In genomic region chr4:88017516-88018302, GRCh38 we compare ENCODE assay signal across 11 cellular contexts. TPM values are rescaled to one million over a fixed set of nuclear protein-coding genes. Genes with fewer than 3 reads are reported as not detected.
DNase-seq lines count a peak whose midpoint lies in the region; ATAC-seq and TF ChIP-seq lines count a peak whose summit lies in the region.
"Had no signal": no experiment of that assay in that cellular context is flagged by ENCODE, and none has a peak within 500 bp of the region (broad histone marks: within the 10 kb centered on the region; RNA-seq: fewer than 3 reads in every experiment).

No MANE protein-coding gene starts in this region.

- H4K20me1 ChIP-seq in H9 (ENCODE audit: control insufficient read depth, insufficient read depth, insufficient read length) (no peaks in the 10 kb centered on the region), hepatocyte (ENCODE audit: insufficient read depth, poor library complexity, severe bottlenecking) (no peaks in the 10 kb centered on the region), smooth muscle cell (ENCODE audit: low read depth) (peaks cover 34% of the 10 kb centered on the region)

- no peak overlapping the region for H2BK5ac ChIP-seq in H9 (ENCODE audit: insufficient read length, low read length)

- H2BK20ac ChIP-seq in H9 (ENCODE audit: low read depth, low read length, poor library complexity, severe bottlenecking) = no peak overlapping the region

- H3K79me1 ChIP-seq in H9 (ENCODE audit: insufficient read depth, low read depth, low read length, poor library complexity, severe bottlenecking) = peaks cover 6% of the 10 kb centered on the region

- no peak overlapping the region for H3K14ac ChIP-seq in H9 (ENCODE audit: insufficient read depth, low read length)

- H3K27ac Mint-ChIP-seq in H9 = peak overlapping the region in 1 of 3 experiments; percentile 85; a peak in 2 of 7 replicates
- H3K27ac Mint-ChIP-seq: dendritic cell treated with granulocyte-macrophage colony-stimulating factor and Interleukin-4, amounts not matched to agents 40 ng/mL and 50 ng/mL, for 4 days had no signal

- H3K27me3 Mint-ChIP-seq in H9 (ENCODE audit: low read depth) = no peaks in the 10 kb centered on the region
- H3K27me3 Mint-ChIP-seq: dendritic cell treated with granulocyte-macrophage colony-stimulating factor and Interleukin-4, amounts not matched to agents 40 ng/mL and 50 ng/mL, for 4 days had no signal

- H3K4me1 ChIP-seq in H9 (ENCODE audit: insufficient read depth, low read length) (no peaks in the 10 kb centered on the region), hepatocyte (ENCODE audit: insufficient read depth) (peaks cover 11% of the 10 kb centered on the region), smooth muscle cell (ENCODE audit: low read depth) (peaks cover 11% of the 10 kb centered on the region)

- H2BK12ac ChIP-seq in H9 (ENCODE audit: insufficient read length, low read depth, low read length) = no peak overlapping the region

- no peak overlapping the region for H2BK15ac ChIP-seq in H9 (ENCODE audit: low read depth, low read length)

- ATAC-seq in GM19035 (IDR thresholded peaks at IDR 0.05; ENCODE audit: unreplicated experiment) = no peak
- ATAC-seq in HG02970 (IDR thresholded peaks at IDR 0.05; ENCODE audit: low FRiP score, unreplicated experiment) = no peak

- H3K18ac ChIP-seq in H9 (ENCODE audit: insufficient read length, low read depth, low read length) = no peak overlapping the region

- H3K27me3 ChIP-seq in H9 (ENCODE audit: insufficient read depth, low read length) (no peaks in the 10 kb centered on the region), hepatocyte (no peaks in the 10 kb centered on the region), smooth muscle cell (ENCODE audit: low read depth) (no peaks in the 10 kb centered on the region)

- H3K27ac ChIP-seq in H9 (ENCODE audit: insufficient read length, low read depth, low read length) (no peak overlapping the region), hepatocyte (peak overlapping the region; percentile 84), smooth muscle cell (ENCODE audit: low read depth) (peak overlapping the region; percentile 97)

- H3K9me3 ChIP-seq in H9 (ENCODE audit: control insufficient read depth, low read depth, low read length) = no peaks in the 10 kb centered on the region
- H3K9me3 ChIP-seq in hepatocyte (ENCODE audit: low read depth) = no peaks in the 10 kb centered on the region
- no peaks in the 10 kb centered on the region for H3K9me3 ChIP-seq in smooth muscle cell (replicated peaks; ENCODE audit: low read depth)

- H3K9me2 ChIP-seq in hepatocyte (replicated peaks; ENCODE audit: insufficient read depth) = no peaks in the 10 kb centered on the region

- DNase-seq in H9 = no peak
- peak; percentile 59 for DNase-seq in brain pericyte (ENCODE audit: low read depth, low spot score)
- DNase-seq in hepatocyte (ENCODE audit: low spot score) = peak; percentile 56
- no peak for DNase-seq in smooth muscle cell (lab: John Stamatoyannopoulos, UW; ENCODE audit: unreplicated experiment)
- DNase-seq in stimulated activated naive CD4-positive, alpha-beta T cell treated with Interleukin-2 at 50 U/mL for 16 hours (lab: John Stamatoyannopoulos, UW) = no peak
- DNase-seq in cerebellum (ENCODE audit: low spot score) = no peak
- DNase-seq: NCI-H187; stimulated activated CD4-positive, alpha-beta T cell treated with anti-CD3 and anti-CD28 coated beads, Interleukin-15, amount 100 ng/mL, for 24 hours had no signal

- no peak overlapping the region for H3T11ph ChIP-seq in H9 (ENCODE audit: low read length)

- H3K4me2 ChIP-seq in H9 (ENCODE audit: insufficient read depth, insufficient read length, low read length) (no peak overlapping the region), hepatocyte (peak overlapping the region; percentile 6), smooth muscle cell (peak overlapping the region; percentile 72)

- no peak overlapping the region for H4K5ac ChIP-seq in H9 (ENCODE audit: insufficient read length, low read depth, low read length)

- no peak overlapping the region for H3K4ac ChIP-seq in H9 (ENCODE audit: low read depth, low read length)

- H3K4me1 Mint-ChIP-seq in H9 = peaks cover 28 to 30% of the 10 kb centered on the region in 2 experiments

- no peak overlapping the region for H4K8ac ChIP-seq in H9 (replicated peaks; ENCODE audit: insufficient read length, low read depth, low read length)

- H3K9ac ChIP-seq in H9 (ENCODE audit: extremely low read depth, insufficient read length, low read length) = no peak overlapping the region
- H3K9ac ChIP-seq in smooth muscle cell (ENCODE audit: low read depth) = peak overlapping the region; percentile 76

- H3K79me2 ChIP-seq in H9 (ENCODE audit: insufficient read depth, low read length) (peaks cover 18% of the 10 kb centered on the region; the same call in 1 of the 2 replicates), hepatocyte (peaks cover 72% of the 10 kb centered on the region), smooth muscle cell (ENCODE audit: low read depth) (peaks cover 64% of the 10 kb centered on the region)

- no peak overlapping the region for H2AK5ac ChIP-seq in H9 (ENCODE audit: insufficient read length, low read length)

- H4K91ac ChIP-seq in H9 (ENCODE audit: insufficient read length, low read depth, low read length) = no peak overlapping the region

- H3K4me3 ChIP-seq in hepatocyte = no peak overlapping the region
- H3K4me3 ChIP-seq in smooth muscle cell = no peak overlapping the region

- H3K23ac ChIP-seq in H9 (ENCODE audit: insufficient read length, low read depth, low read length) = peak overlapping the region; percentile 72

- no peak overlapping the region for H2BK120ac ChIP-seq in H9 (ENCODE audit: low read depth, low read length, poor library complexity, severe bottlenecking)

- H3K23me2 ChIP-seq in H9 (ENCODE audit: insufficient read length, low read depth, low read length, poor library complexity, severe bottlenecking) = no peaks in the 10 kb centered on the region

- H3K36me3 Mint-ChIP-seq in H9 (ENCODE audit: insufficient read depth in 1 of 3, low read depth in 3 of 3) = peaks cover 16 to 37% (median 29%) of the 10 kb centered on the region in 3 experiments

- no peaks in the 10 kb centered on the region for H3K9me3 Mint-ChIP-seq in H9
- H3K9me3 Mint-ChIP-seq: dendritic cell treated with granulocyte-macrophage colony-stimulating factor and Interleukin-4, amounts not matched to agents 40 ng/mL and 50 ng/mL, for 4 days had no signal

- H2AFZ ChIP-seq in H9 (ENCODE audit: low read length) (no peak overlapping the region), hepatocyte (no peak overlapping the region), smooth muscle cell (ENCODE audit: low read depth) (no peak overlapping the region)

- TF ChIP-seq CTCF in H9 (conservative IDR thresholded peaks at IDR 0.05) (no peak), hepatocyte (IDR thresholded peaks at IDR 0.05; ENCODE audit: poor library complexity) (no peak), smooth muscle cell (IDR thresholded peaks at IDR 0.05; ENCODE audit: borderline replicate concordance, insufficient read depth, poor library complexity, severe bottlenecking) (no peak)

- no peak overlapping the region for H3K4me3 Mint-ChIP-seq in H9
- H3K4me3 Mint-ChIP-seq: dendritic cell treated with granulocyte-macrophage colony-stimulating factor and Interleukin-4, amounts not matched to agents 40 ng/mL and 50 ng/mL, for 4 days had no signal

- H3K36me3 ChIP-seq in hepatocyte (replicated peaks; ENCODE audit: insufficient read depth, low read depth) = no peaks in the 10 kb centered on the region
- H3K36me3 ChIP-seq in smooth muscle cell (ENCODE audit: low read depth) = no peaks in the 10 kb centered on the region

- no CpG with 5 or more reads among the region's 7 CpGs for WGBS in H9 (ENCODE audit: extremely low coverage, insufficient read length, low lambda C conversion rate)
- 76% methylated on average over 7 of the region's 7 CpGs for WGBS in hepatocyte (ENCODE audit: low lambda C conversion rate, missing lambda C conversion rate)
- 41% methylated on average over 7 of the region's 7 CpGs for WGBS in smooth muscle cell (ENCODE audit: low lambda C conversion rate)

- H3K56ac ChIP-seq in H9 (ENCODE audit: insufficient read length, low read depth, low read length) = no peak overlapping the region

- peaks cover 42% of the 10 kb centered on the region for H3F3A ChIP-seq in smooth muscle cell (ENCODE audit: low read depth)

RNA-seq across cellular contexts. Expression of gene PKD2, which starts 10.3 kb away (rescaled TPM):
- total RNA-seq in H9 (2021) = 35.7 and 38.4 TPM in 2 replicates
- total RNA-seq in hepatocyte = 32.3 and 36.7 TPM in 2 replicates
- polyA plus RNA-seq in hepatocyte = 17.8 and 19.3 TPM in 2 replicates
- total RNA-seq in smooth muscle cell = 40.6 and 41.4 TPM in 2 replicates
- polyA plus RNA-seq in smooth muscle cell = 13.1 and 19.8 TPM in 2 replicates
- 46.5 TPM for total RNA-seq in cerebellum

RNA-seq across cellular contexts. Expression of gene SPP1, which starts 42.2 kb away (rescaled TPM):
- total RNA-seq in H9 (2021) (13.2 and 15.5 TPM in 2 replicates), hepatocyte (175 and 225 TPM in 2 replicates), smooth muscle cell (29.6 and 37.3 TPM in 2 replicates), cerebellum (196 TPM)
- polyA plus RNA-seq in hepatocyte (244 and 466 TPM in 2 replicates), smooth muscle cell (16.2 and 102 TPM in 2 replicates)

Comparison
In these comparisons a context has a peak if more than half of its experiments do, and no peak if none do; other contexts are left out.
1. DNase-seq: peak in brain pericyte (single experiment) and hepatocyte (single experiment); none in H9 (single experiment), smooth muscle cell (single experiment), stimulated activated naive CD4-positive, alpha-beta T cell treated with Interleukin-2 at 50 U/mL for 16 hours (single experiment) and cerebellum (single experiment).